Comparison of ENCODE assay signal across 8 cellular contexts in genomic region chr6:118187568-118188164, GRCh38.
DNase-seq lines count a peak whose midpoint lies in the region; ATAC-seq and TF ChIP-seq lines count a peak whose summit lies in the region.

No MANE protein-coding gene starts in this region.

- no peak overlapping the region for H2AFZ ChIP-seq in IMR-90 (replicated peaks; ENCODE audit: low read length, poor library complexity)

- no peaks in the 10 kb centered on the region for H3K9me3 ChIP-seq in IMR-90 (ENCODE audit: control insufficient read depth, insufficient read depth, low read length)
- no peaks in the 10 kb centered on the region for H3K9me3 ChIP-seq in upper lobe of left lung

- H4K20me1 ChIP-seq in IMR-90 (ENCODE audit: insufficient read depth, low read length), result no peaks in the 10 kb centered on the region

- no peak overlapping the region for H4K5ac ChIP-seq in IMR-90 (ENCODE audit: low read depth, low read length)

- H3K9ac ChIP-seq in IMR-90 (ENCODE audit: low read depth, low read length), result no peak overlapping the region

- no peak overlapping the region for H2BK20ac ChIP-seq in IMR-90 (ENCODE audit: low read depth, low read length)

- H3K36me3 ChIP-seq in IMR-90 (ENCODE audit: control insufficient read depth, insufficient read depth, low read length) (no peaks in the 10 kb centered on the region), upper lobe of left lung (no peaks in the 10 kb centered on the region)

- H4K8ac ChIP-seq in IMR-90 (ENCODE audit: low read depth in 2 of 2, low read length in 2 of 2), result no peak overlapping the region

- H3K18ac ChIP-seq in IMR-90 (ENCODE audit: low read depth, low read length), result no peak overlapping the region

- H3K4me1 ChIP-seq in IMR-90 (ENCODE audit: control insufficient read depth, insufficient read depth, low read length) (no peaks in the 10 kb centered on the region), upper lobe of left lung (no peaks in the 10 kb centered on the region)

- H3K27me3 ChIP-seq in IMR-90 (ENCODE audit: control insufficient read depth, insufficient read depth, low read length) (no peaks in the 10 kb centered on the region), upper lobe of left lung (no peaks in the 10 kb centered on the region)

- CTCF ChIA-PET in IMR-90 (lab: Yijun Ruan, JAX), result no interaction called here

- no peak for TF ChIP-seq RAD21 in IMR-90 (IDR thresholded peaks at IDR 0.05; ENCODE audit: low read length)

- DNase-seq in GM04504 (ENCODE audit: low read depth), result peak; percentile 9
- no peak for DNase-seq in IMR-90
- peak; percentile 78 for DNase-seq in fibroblast of pulmonary artery (ENCODE audit: low read depth)
- DNase-seq in upper lobe of left lung, result no peak
- DNase-seq in left lobe of liver (ENCODE audit: low spot score), result no peak
- no peak for DNase-seq in GF-D8 (lab: John Stamatoyannopoulos, UW)
- no peak for DNase-seq in NCI-H2107 treated with DMSO at 0.1 percent for 48 hours (lab: John Stamatoyannopoulos, UW; ENCODE audit: unreplicated experiment)

- no peaks in the 10 kb centered on the region for H3K9me1 ChIP-seq in IMR-90 (ENCODE audit: insufficient read depth, low read length)

- no peak overlapping the region for H3K14ac ChIP-seq in IMR-90 (replicated peaks; ENCODE audit: low read depth, low read length)

- no peak overlapping the region for H4K91ac ChIP-seq in IMR-90 (ENCODE audit: insufficient read depth, low read depth, low read length)

- no peak overlapping the region for H2AK5ac ChIP-seq in IMR-90 (ENCODE audit: low read depth, low read length)

- H2AK9ac ChIP-seq in IMR-90 (replicated peaks; ENCODE audit: low read depth, low read length, poor library complexity), result no peak overlapping the region

- no peak overlapping the region for H2BK5ac ChIP-seq in IMR-90 (ENCODE audit: low read depth, low read length, poor library complexity, severe bottlenecking)

- no peak overlapping the region for H3K4ac ChIP-seq in IMR-90 (ENCODE audit: low read depth, low read length)

- H3K4me2 ChIP-seq in IMR-90 (ENCODE audit: low read depth, low read length), result no peak overlapping the region

- POLR2A ChIA-PET in IMR-90 (lab: Charles Lee; ENCODE audit: unreplicated experiment), result no interaction called here

- no peak overlapping the region for H2BK15ac ChIP-seq in IMR-90 (ENCODE audit: low read depth, low read length)

- in situ Hi-C loops in IMR-90 (cut with MboI; ENCODE audit: low sequenced_read_pairs), result no loop called here

- H3K27ac ChIP-seq in IMR-90 (ENCODE audit: insufficient read depth, low read length) (no peak overlapping the region), upper lobe of left lung (peak overlapping the region in 1 of 4 donors; percentile 1)

- TF ChIP-seq CTCF in IMR-90 (conservative IDR thresholded peaks at IDR 0.05; ENCODE audit: low read depth, low read length) (no peak), fibroblast of pulmonary artery (IDR thresholded peaks at IDR 0.05; ENCODE audit: low read length, missing control alignments) (no peak), upper lobe of left lung (IDR thresholded peaks at IDR 0.05) (no peak)

- 0% methylated on average over 1 of the region's 3 CpGs; no CpG with 5 or more reads in 1 of the 2 experiments for WGBS in IMR-90 (ENCODE audit: extremely low coverage in 2 of 2, insufficient read length in 1 of 2), 2 experiments
- WGBS in upper lobe of left lung, 2 donors, result 55 to 63% methylated on average over 3 of the region's 3 CpGs

- TF ChIP-seq EP300 in upper lobe of left lung (IDR thresholded peaks at IDR 0.05), result peak in 2 of 4 donors; percentile 22 to 47

- dilution Hi-C loops in IMR-90 (cut with HindIII; ENCODE audit: low sequenced_read_pairs, unreplicated experiment), result no loop called here

- H3K4me3 ChIP-seq in IMR-90 (ENCODE audit: insufficient read depth, low read depth, low read length) (no peak overlapping the region), fibroblast of pulmonary artery (replicated peaks; ENCODE audit: low read depth, low read length) (no peak overlapping the region), upper lobe of left lung (no peak overlapping the region)

- no peak for TF ChIP-seq POLR2A in IMR-90 (IDR thresholded peaks at IDR 0.05; ENCODE audit: low read depth, low read length)
- no peak for TF ChIP-seq POLR2A in upper lobe of left lung (IDR thresholded peaks at IDR 0.05)

- intact Hi-C loops in IMR-90 (cut with micrococcal nuclease), result no loop called here

- peak; percentile 45 for ATAC-seq in GM21447 (IDR thresholded peaks at IDR 0.05; ENCODE audit: unreplicated experiment)
- no peak for ATAC-seq in IMR-90 (ENCODE audit: low read depth)
- peak; percentile 26 to 76 for ATAC-seq in upper lobe of left lung (ENCODE audit: low FRiP score in 2 of 2)
- ATAC-seq in left lobe of liver, result no peak

- H2BK120ac ChIP-seq in IMR-90 (ENCODE audit: low read depth, low read length), result no peak overlapping the region

- BruUV-seq in IMR-90 (replicated peaks; lab: Mats Ljungman, UMichigan), result no TSS peak

- H3K56ac ChIP-seq in IMR-90 (ENCODE audit: extremely low read depth, insufficient read depth, low read length), result no peak overlapping the region

- no peak overlapping the region for H3K23ac ChIP-seq in IMR-90 (ENCODE audit: low read depth, low read length)

- no peaks in the 10 kb centered on the region for H3K79me1 ChIP-seq in IMR-90 (ENCODE audit: low read depth in 1 of 2, low read length in 2 of 2)

TF ChIP-seq in IMR-90, 13 proteins besides CTCF, POLR2A, EP300 and RAD21:
- 0 out of 2 replicates have a peak, but pooled peaks have one; percentile 15 for TF ChIP-seq NFE2L2 (IDR thresholded peaks at IDR 0.05; ENCODE audit: low read depth, low read length)
- no peak for TF ChIP-seq MAZ (IDR thresholded peaks at IDR 0.05; ENCODE audit: borderline replicate concordance, low read depth, low read length)

Comparison
In these comparisons a context has a peak if more than half of its experiments do, and no peak if none do; other contexts are left out.
1. DNase-seq: peak in GM04504 (single experiment) and fibroblast of pulmonary artery (single experiment); none in IMR-90 (single experiment), upper lobe of left lung (0 of 2), left lobe of liver (single experiment), GF-D8 (single experiment) and NCI-H2107 treated with DMSO at 0.1 percent for 48 hours (single experiment).
2. ATAC-seq: peak in GM21447 (single experiment) and upper lobe of left lung (2 of 2); none in IMR-90 (single experiment) and left lobe of liver (single experiment).